ENCODE assay signal across 8 cellular contexts in the genomic region with DNA sequence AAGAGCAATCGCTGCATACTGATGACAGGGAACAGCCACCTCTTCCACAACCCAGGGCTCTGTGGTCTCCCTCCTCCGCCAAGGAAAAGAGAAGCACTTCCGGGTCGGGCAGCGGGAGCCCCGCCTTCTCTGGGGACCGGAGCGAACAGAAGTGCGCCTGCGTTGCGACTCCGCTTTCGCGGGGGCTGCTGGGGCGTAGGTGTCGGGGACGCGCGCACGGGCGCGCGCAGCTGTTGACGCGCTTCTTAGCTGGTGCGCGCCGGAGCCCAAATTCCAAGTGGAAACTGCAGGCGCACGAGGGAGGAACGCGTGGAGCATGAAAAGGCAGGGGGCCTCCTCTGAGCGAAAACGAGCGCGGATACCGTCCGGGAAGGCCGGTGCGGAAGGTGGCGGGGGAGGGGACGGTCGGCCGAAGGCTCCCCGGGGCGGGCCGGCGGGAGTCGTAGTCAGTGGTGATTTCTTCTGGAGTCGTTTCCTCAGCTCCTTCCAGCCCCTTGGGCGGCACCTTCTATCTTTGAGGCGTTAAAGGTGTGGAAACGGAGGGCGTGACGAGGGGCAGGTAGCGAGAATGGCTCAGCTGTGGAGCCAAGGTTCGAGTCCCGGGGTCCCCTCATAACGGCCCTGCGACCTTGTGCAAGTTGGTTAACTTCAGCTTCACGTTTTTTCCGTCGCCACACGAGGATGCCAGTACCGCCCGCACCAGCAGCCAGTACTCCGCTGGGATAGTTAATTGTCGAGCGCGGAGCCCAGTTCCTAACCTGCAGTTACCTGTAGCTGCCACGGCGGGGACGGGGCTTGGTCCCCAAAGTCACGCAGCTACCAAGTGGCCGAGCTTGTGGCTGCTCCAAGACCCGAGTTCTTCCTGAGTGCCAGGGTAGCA. TPM values are rescaled to one million over a fixed set of nuclear protein-coding genes. Genes with fewer than 3 reads are reported as not detected.
DNase-seq lines count a peak whose midpoint lies in the region; ATAC-seq and TF ChIP-seq lines count a peak whose summit lies in the region.

A gene (minus strand): TSS at position 95 of the 880 bp plus-strand sequence. CDS start 78 bp downstream, at position 17.
A gene with protein sequence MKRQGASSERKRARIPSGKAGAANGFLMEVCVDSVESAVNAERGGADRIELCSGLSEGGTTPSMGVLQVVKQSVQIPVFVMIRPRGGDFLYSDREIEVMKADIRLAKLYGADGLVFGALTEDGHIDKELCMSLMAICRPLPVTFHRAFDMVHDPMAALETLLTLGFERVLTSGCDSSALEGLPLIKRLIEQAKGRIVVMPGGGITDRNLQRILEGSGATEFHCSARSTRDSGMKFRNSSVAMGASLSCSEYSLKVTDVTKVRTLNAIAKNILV (plus strand): TSS at position 202 of the 880 bp plus-strand sequence. CDS start 115 bp downstream, at position 317.

- in situ Hi-C loops in mammary epithelial cell (cut with MboI; ENCODE audit: low sequenced_read_pairs in 2 of 2), result no loop called here

- H3K36me3 ChIP-seq in WERI-Rb-1 (peaks cover 18% of the 10 kb centered on the region), mammary epithelial cell (ENCODE audit: insufficient read depth, low read length) (peaks cover 22% of the 10 kb centered on the region), iPS-20b (ENCODE audit: insufficient read depth, low read depth, low read length) (peaks cover 38% of the 10 kb centered on the region)

- dilution Hi-C loops in mammary epithelial cell (cut with HindIII; ENCODE audit: low sequenced_read_pairs), result no loop called here

- 1% methylated on average over 12 of the region's 76 CpGs for WGBS in mammary epithelial cell (ENCODE audit: low coverage, missing lambda C conversion rate)

- peak within 1 kb of the TSS; percentile 71 for H3K27ac ChIP-seq in WERI-Rb-1
- H3K27ac ChIP-seq in mammary epithelial cell (ENCODE audit: insufficient read depth, low read depth, low read length), result peak within 1 kb of the TSS; percentile 83
- H3K27ac ChIP-seq in iPS-20b (ENCODE audit: low read length), result no peak within 1 kb of the TSS
- H3K27ac ChIP-seq in skin epidermis, result peak within 1 kb of the TSS; percentile 68 to 96 (median 90)

- DNase-seq in AG08395 (ENCODE audit: low spot score) (peak; percentile 99), NCI-H2227 (lab: John Stamatoyannopoulos, UW; ENCODE audit: unreplicated experiment) (peak; percentile 97), WERI-Rb-1 (peak; percentile 97), mammary epithelial cell (peak; percentile 95)

- H3K4me3 ChIP-seq in WERI-Rb-1 (ENCODE audit: low read depth, low read length) (peak within 1 kb of the TSS; percentile 92), mammary epithelial cell (replicated peaks in 1 of 3; ENCODE audit: insufficient read depth in 1 of 3, low read depth in 2 of 3, low read length in 3 of 3) (peak within 1 kb of the TSS; percentile 67 to 78 (median 74)), iPS-20b (ENCODE audit: low read length) (peak within 1 kb of the TSS; percentile 72), skin epidermis (peak within 1 kb of the TSS; percentile 67 to 91 (median 77))

- TF ChIP-seq CTCF in WERI-Rb-1 (IDR thresholded peaks at IDR 0.05; ENCODE audit: low read depth, low read length) (peak; percentile 52), mammary epithelial cell (conservative IDR thresholded peaks at IDR 0.05 in 1 of 2, IDR thresholded peaks at IDR 0.05 in 1 of 2; ENCODE audit: extremely low read depth in 1 of 2, insufficient read depth in 1 of 2, low read depth in 1 of 2, low read length in 2 of 2) (peak; percentile 43 to 63)

- H4K20me1 ChIP-seq in mammary epithelial cell (ENCODE audit: insufficient read depth, low read length), result no peaks in the 10 kb centered on the region

- peak within 1 kb of the TSS; percentile 91 for H2AFZ ChIP-seq in mammary epithelial cell (ENCODE audit: low read depth, low read length)

- H3K4me1 ChIP-seq in mammary epithelial cell (ENCODE audit: insufficient read depth, low read length) (peaks cover 13% of the 10 kb centered on the region), iPS-20b (ENCODE audit: insufficient read depth, low read length) (no peaks in the 10 kb centered on the region)

- CTCF ChIA-PET in mammary epithelial cell (lab: Charles Lee; ENCODE audit: low non-redundant PET), result interaction anchor here (0.5 to 1.3 kb wide), 4 partner anchors 50 to 313 kb away, joined by 3 to 12 read pairs (median 7); a partner anchor contains a TSS

- BruUV-seq in mammary epithelial cell (replicated peaks; lab: Mats Ljungman, UMichigan), result TSS peak; percentile 56

- ATAC-seq in GM18907 (IDR thresholded peaks at IDR 0.05; ENCODE audit: unreplicated experiment), result peak; percentile 87
- peak; percentile 80 for ATAC-seq in HG03159 (IDR thresholded peaks at IDR 0.05; ENCODE audit: unreplicated experiment)

- H3K9ac ChIP-seq in mammary epithelial cell (ENCODE audit: insufficient read depth, low read length) (peak within 1 kb of the TSS; percentile 77), iPS-20b (ENCODE audit: low read depth, low read length) (peak within 1 kb of the TSS; percentile 78)

- H3K9me3 ChIP-seq in WERI-Rb-1 (ENCODE audit: severe bottlenecking) (no peaks in the 10 kb centered on the region), mammary epithelial cell (replicated peaks; ENCODE audit: insufficient read depth, low read length) (no peaks in the 10 kb centered on the region), iPS-20b (ENCODE audit: insufficient read depth, low read depth, low read length) (no peaks in the 10 kb centered on the region)

- peaks cover 33% of the 10 kb centered on the region for H3K79me2 ChIP-seq in mammary epithelial cell (ENCODE audit: insufficient read depth, low read length)

- intact Hi-C loops in mammary epithelial cell (cut with micrococcal nuclease), result loop anchor here (1.0 to 10.0 kb wide), 8 partner anchors 47 to 453 kb away; a partner anchor contains a TSS

- peak within 1 kb of the TSS; percentile 90 for H3K4me2 ChIP-seq in mammary epithelial cell (ENCODE audit: insufficient read depth, low read depth, low read length)

- H3K27me3 ChIP-seq in WERI-Rb-1 (ENCODE audit: insufficient read depth, low read depth, severe bottlenecking), result no peaks in the 10 kb centered on the region
- no peaks in the 10 kb centered on the region for H3K27me3 ChIP-seq in mammary epithelial cell (ENCODE audit: insufficient read depth, low read length)
- H3K27me3 ChIP-seq in iPS-20b (ENCODE audit: insufficient read depth, low read length), result no peaks in the 10 kb centered on the region

RNA-seq across cellular contexts. Expression of the first gene that starts in this region (rescaled TPM):
- total RNA-seq in mammary epithelial cell, result 10 to 100 TPM; 26.5 to 29.5 TPM
- polyA plus RNA-seq in mammary epithelial cell, result 19.0 TPM
- 24.4 TPM for polyA minus RNA-seq in mammary epithelial cell

RNA-seq across cellular contexts. Expression of the second gene that starts in this region (rescaled TPM):
- 10 to 100 TPM in 1 of 2 donors, 1 to 10 TPM in 1; 8.2 to 14.7 TPM for total RNA-seq in mammary epithelial cell
- polyA plus RNA-seq in mammary epithelial cell, result 16.7 TPM
- polyA minus RNA-seq in mammary epithelial cell, result 31.8 TPM
